ENCODE assay signal across 1 cellular context in the genomic region with DNA sequence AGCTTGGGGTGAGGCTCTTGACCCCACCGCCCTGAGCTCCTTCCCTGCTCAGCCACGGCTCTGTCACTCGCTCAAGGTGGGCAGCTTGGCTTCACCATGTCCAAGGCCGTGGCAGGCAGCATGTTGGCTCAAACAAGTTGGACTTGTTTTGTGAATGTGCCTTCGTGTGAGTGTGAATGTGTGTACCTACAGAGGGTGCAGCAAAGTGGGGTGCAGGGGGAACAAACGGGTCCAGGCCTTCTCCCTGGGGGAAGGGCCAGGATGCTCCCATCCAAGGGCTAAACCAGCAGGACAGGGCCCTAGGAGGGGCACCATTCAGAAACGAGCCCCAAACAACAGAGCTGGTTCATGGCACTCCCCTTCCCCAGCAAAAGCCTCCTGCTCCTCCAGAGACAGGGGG.
TF ChIP-seq lines count a peak whose summit lies in the region.

No MANE protein-coding gene starts in this region.

TF ChIP-seq in IMR-90, 13 proteins besides CTCF, POLR2A, EP300 and RAD21 (continued from another document):
- TF ChIP-seq, protein P1, sequence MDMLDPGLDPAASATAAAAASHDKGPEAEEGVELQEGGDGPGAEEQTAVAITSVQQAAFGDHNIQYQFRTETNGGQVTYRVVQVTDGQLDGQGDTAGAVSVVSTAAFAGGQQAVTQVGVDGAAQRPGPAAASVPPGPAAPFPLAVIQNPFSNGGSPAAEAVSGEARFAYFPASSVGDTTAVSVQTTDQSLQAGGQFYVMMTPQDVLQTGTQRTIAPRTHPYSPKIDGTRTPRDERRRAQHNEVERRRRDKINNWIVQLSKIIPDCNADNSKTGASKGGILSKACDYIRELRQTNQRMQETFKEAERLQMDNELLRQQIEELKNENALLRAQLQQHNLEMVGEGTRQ (IDR thresholded peaks at IDR 0.05; ENCODE audit: low read depth, low read length) = no peak
- TF ChIP-seq BHLHE40 (IDR thresholded peaks at IDR 0.05; ENCODE audit: low read depth, low read length) = no peak
- TF ChIP-seq CEBPB (IDR thresholded peaks at IDR 0.05; ENCODE audit: low read depth, low read length) = no peak
